19 cellular contexts compared by ENCODE assay signal in genomic region chr11:95792700-95793099, GRCh38. TPM values are rescaled to one million over a fixed set of nuclear protein-coding genes. Genes with fewer than 3 reads are reported as not detected.
A peak's percentile ranks its signal among the peaks of the same experiment; 100 is the strongest.
DNase-seq lines count a peak whose midpoint lies in the region; ATAC-seq and TF ChIP-seq lines count a peak whose summit lies in the region.
"Had no signal": no experiment of that assay in that cellular context is flagged by ENCODE, and none has a peak within 500 bp of the region (broad histone marks: within the 10 kb centered on the region; RNA-seq: fewer than 3 reads in every experiment).

No MANE protein-coding gene starts in this region.

- H3K27me3 ChIP-seq in PC-9 (ENCODE audit: insufficient read depth, low read depth) (no peaks in the 10 kb centered on the region), endocrine pancreas (ENCODE audit: control insufficient read depth, insufficient read depth, low read length) (no peaks in the 10 kb centered on the region)
- H3K27me3 ChIP-seq: heart right ventricle, right atrium auricular region had no signal

- H3K4me3 Mint-ChIP-seq in stimulated activated naive CD8-positive, alpha-beta T cell treated with anti-CD3 and anti-CD28 coated beads, Interleukin-15, Interleukin-2, amounts not matched to agents 100 ng/mL and 50 ng/mL, for 24 hours: peak overlapping the region; percentile 53

- H3K27ac Mint-ChIP-seq in stimulated activated naive CD8-positive, alpha-beta T cell treated with anti-CD3 and anti-CD28 coated beads, Interleukin-15, Interleukin-2, amounts not matched to agents 100 ng/mL and 50 ng/mL, for 24 hours: peak overlapping the region; percentile 13

- peaks cover 43% of the 10 kb centered on the region for H3K36me3 Mint-ChIP-seq in stimulated activated naive CD8-positive, alpha-beta T cell treated with anti-CD3 and anti-CD28 coated beads, Interleukin-15, Interleukin-2, amounts not matched to agents 100 ng/mL and 50 ng/mL, for 24 hours (ENCODE audit: low read depth)

- no TSS peak for BruUV-seq in PC-9 (replicated peaks; lab: Mats Ljungman, UMichigan)

- no peak overlapping the region for H3K27ac ChIP-seq in PC-9
- H3K27ac ChIP-seq: heart right ventricle, right atrium auricular region had no signal

- H3K4me3 ChIP-seq in PC-9: peak overlapping the region; percentile 87; the same call in 1 of the 2 replicates
- H3K4me3 ChIP-seq in endocrine pancreas (ENCODE audit: control insufficient read depth, insufficient read depth, low read length): peak overlapping the region; percentile 1
- H3K4me3 ChIP-seq: right atrium auricular region had no signal

- DNase-seq in stimulated activated naive CD8-positive, alpha-beta T cell treated with anti-CD3 and anti-CD28 coated beads, Interleukin-15, Interleukin-2, amounts not matched to agents 100 U/mL and 50 U/mL, for 24 hours: no peak
- DNase-seq in PC-9: peak in 1 of 2 experiments; percentile 22
- no peak for DNase-seq in posterior cingulate gyrus
- DNase-seq: activated effector memory CD4-positive, alpha-beta T cell treated with anti-CD3 and anti-CD28 coated beads, Interleukin-2, amount 50 U/mL, for 16 hours; heart right ventricle; KBM-7; left ventricle myocardium superior; NCI-H1048; NCI-H526 treated with DMSO at 0.1 percent for 48 hours; SHP77; stimulated activated CD4-positive, alpha-beta T cell treated with anti-CD3 and anti-CD28 coated beads, Interleukin-15, amount 100 ng/mL, for 24 hours; T-helper 1 cell had no signal

- peaks cover 57% of the 10 kb centered on the region for H3K4me1 Mint-ChIP-seq in stimulated activated naive CD8-positive, alpha-beta T cell treated with anti-CD3 and anti-CD28 coated beads, Interleukin-15, Interleukin-2, amounts not matched to agents 100 ng/mL and 50 ng/mL, for 24 hours (ENCODE audit: low read depth)

- no peaks in the 10 kb centered on the region for H3K27me3 Mint-ChIP-seq in stimulated activated naive CD8-positive, alpha-beta T cell treated with anti-CD3 and anti-CD28 coated beads, Interleukin-15, Interleukin-2, amounts not matched to agents 100 ng/mL and 50 ng/mL, for 24 hours

- H3K36me3 ChIP-seq in PC-9 (ENCODE audit: low read depth) (peaks cover 18% of the 10 kb centered on the region), endocrine pancreas (ENCODE audit: control insufficient read depth, insufficient read depth, low read length) (no peaks in the 10 kb centered on the region)
- H3K36me3 ChIP-seq: right atrium auricular region had no signal

- POLR2A ChIA-PET in PC-9 (lab: Charles Lee; ENCODE audit: unreplicated experiment): no interaction called here

- no peak for TF ChIP-seq CTCF in PC-9 (conservative IDR thresholded peaks at IDR 0.05)

- H3K9me2 ChIP-seq in PC-9 (ENCODE audit: insufficient read depth): no peaks in the 10 kb centered on the region

- H2AFZ ChIP-seq in PC-9: no peak overlapping the region

- CTCF ChIA-PET in PC-9 (lab: Charles Lee): interaction anchor here (0.8 kb wide), 1 partner anchor 601 kb away, joined by 3 read pairs; no protein-coding TSS in a partner anchor

- intact Hi-C loops in PC-9 (cut with micrococcal nuclease; ENCODE audit: unreplicated experiment) (no loop called here), posterior cingulate gyrus (cut with DNase I) (loop anchor here (5.0 kb wide), 1 partner anchor 600 kb away; the partner anchor contains the start of gene JRKL)

- H3K4me2 ChIP-seq in PC-9: peak overlapping the region; percentile 99

- no peak for ATAC-seq in stimulated activated naive CD8-positive, alpha-beta T cell treated with anti-CD3 and anti-CD28 coated beads, Interleukin-15, Interleukin-2, amounts not matched to agents 100 U/mL and 50 U/mL, for 24 hours
- ATAC-seq in HG03520 (IDR thresholded peaks at IDR 0.05; ENCODE audit: unreplicated experiment) (no peak), HG02623 (IDR thresholded peaks at IDR 0.05; ENCODE audit: unreplicated experiment) (no peak), GM18498 (IDR thresholded peaks at IDR 0.05; ENCODE audit: unreplicated experiment) (no peak)
- ATAC-seq: heart right ventricle, left ventricle myocardium superior, WTC11 had no signal

- H3K4me1 ChIP-seq in PC-9 (replicated peaks; ENCODE audit: insufficient read depth) (peaks cover 26% of the 10 kb centered on the region), endocrine pancreas (ENCODE audit: control insufficient read depth, insufficient read depth, low read length) (peaks cover 46% of the 10 kb centered on the region)

- H3K9me3 ChIP-seq in PC-9 (ENCODE audit: insufficient read depth, low read depth): no peaks in the 10 kb centered on the region
- no peaks in the 10 kb centered on the region for H3K9me3 ChIP-seq in endocrine pancreas (ENCODE audit: control insufficient read depth, low read length)
- H3K9me3 ChIP-seq: heart right ventricle, right atrium auricular region had no signal

- no peak overlapping the region for H3K9ac ChIP-seq in endocrine pancreas (ENCODE audit: control insufficient read depth, insufficient read depth, low read length)

- H3K79me2 ChIP-seq in PC-9 (ENCODE audit: low read depth): peaks cover 81% of the 10 kb centered on the region

- peaks cover 25% of the 10 kb centered on the region for H3F3A ChIP-seq in PC-9 (ENCODE audit: insufficient read depth, low read depth)

- peaks cover 28% of the 10 kb centered on the region for H4K20me1 ChIP-seq in PC-9 (ENCODE audit: insufficient read depth)

- no peaks in the 10 kb centered on the region for H3K9me3 Mint-ChIP-seq in stimulated activated naive CD8-positive, alpha-beta T cell treated with anti-CD3 and anti-CD28 coated beads, Interleukin-15, Interleukin-2, amounts not matched to agents 100 ng/mL and 50 ng/mL, for 24 hours
- H3K9me3 Mint-ChIP-seq: WTC11 had no signal

RNA-seq across cellular contexts. Expression of gene CEP57, which starts 2.4 kb away (rescaled TPM):
- total RNA-seq in PC-9 (2021): 62.1 and 64.5 TPM in 2 replicates

RNA-seq across cellular contexts. Expression of gene FAM76B, which starts 3.1 kb away (rescaled TPM):
- 20.1 and 23.8 TPM in 2 replicates for total RNA-seq in PC-9 (2021)
